ENCODE assay signal across 19 cellular contexts in the genomic region with DNA sequence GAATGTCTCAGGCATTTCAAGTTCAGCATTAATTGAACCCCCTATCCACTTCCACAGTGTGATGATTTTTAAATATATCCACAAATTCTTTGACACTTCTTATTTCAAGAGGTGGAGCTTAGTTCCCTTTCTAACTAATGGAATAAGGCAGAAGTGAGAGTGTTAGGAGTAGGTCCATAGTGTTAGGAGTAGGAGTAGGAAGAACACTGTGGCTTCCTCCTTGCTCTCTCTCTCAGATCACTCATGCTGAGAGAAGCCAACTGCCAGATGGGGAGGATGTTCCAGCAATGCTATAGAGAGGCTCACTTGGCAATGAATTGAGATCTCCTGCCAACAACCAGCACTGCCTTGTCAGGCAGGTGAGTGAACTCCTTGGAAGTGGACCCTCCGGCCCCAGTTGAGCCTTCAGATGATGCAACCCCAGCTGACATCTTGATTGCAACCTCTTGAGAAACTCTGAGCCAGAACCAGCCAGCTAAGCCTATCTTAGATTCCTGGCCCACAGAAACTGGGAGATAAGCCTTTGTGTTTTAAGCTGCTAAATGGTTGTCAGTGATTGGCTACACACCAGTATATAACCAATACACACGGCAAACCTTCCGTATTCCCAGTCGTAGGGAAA.
"Had no signal": no experiment of that assay in that cellular context is flagged by ENCODE, and none has a peak within 500 bp of the region (broad histone marks: within the 10 kb centered on the region; RNA-seq: fewer than 3 reads in every experiment).

No MANE protein-coding gene starts in this region.

- ATAC-seq: activated CD4-positive, CD25-positive, alpha-beta regulatory T cell treated with anti-CD3 and anti-CD28 coated beads, Interleukin-2, amount 50 U/mL, for 24 hours; activated T-cell treated with anti-CD3 and anti-CD28 coated beads, Interleukin-2, amount 50 U/mL, for 72 hours; naive thymus-derived CD8-positive, alpha-beta T cell; psoas muscle; right cardiac atrium; stimulated activated naive CD8-positive, alpha-beta T cell treated with anti-CD3 and anti-CD28 coated beads, Interleukin-15, amount 100 ng/mL, for 72 hours had no signal

- FAIRE-seq: frontal cortex, kidney had no signal

- H3K36me3 ChIP-seq: colonic mucosa, suprapubic skin, transverse colon, vagina had no signal

- H3K4me3 ChIP-seq: ascending aorta, colonic mucosa, psoas muscle, skin epidermis, suprapubic skin, transverse colon, vagina had no signal

- H3K4me1 ChIP-seq: ascending aorta, colonic mucosa, psoas muscle, suprapubic skin, transverse colon, vagina had no signal

- H3K27me3 ChIP-seq: ascending aorta, colonic mucosa, suprapubic skin, transverse colon, vagina had no signal

- H3K9me3 ChIP-seq: ascending aorta, colonic mucosa, psoas muscle, suprapubic skin, transverse colon, vagina had no signal

- DNase-seq: activated CD4-positive, alpha-beta T cell treated with anti-CD3 and anti-CD28 coated beads, Interleukin-2, amount 10 ng/mL, durations not matched to agents 7 days and 5 days; activated CD8-positive, alpha-beta memory T cell treated with anti-CD3 and anti-CD28 coated beads, Interleukin-2, amount 50 U/mL, for 48 hours; activated effector memory CD4-positive, alpha-beta T cell treated with anti-CD3 and anti-CD28 coated beads, Interleukin-2, amount 50 U/mL, for 16 hours; activated T-cell treated with anti-CD3 and anti-CD28 coated beads, Interleukin-2, amount 50 U/mL, for 72 hours; colonic mucosa; head of caudate nucleus; kidney; naive thymus-derived CD8-positive, alpha-beta T cell; psoas muscle; right cardiac atrium; stimulated activated naive CD8-positive, alpha-beta T cell treated with anti-CD3 and anti-CD28 coated beads, Interleukin-15, amount 100 ng/mL, for 72 hours; T1000; transverse colon had no signal

- H3K27ac ChIP-seq: ascending aorta, colonic mucosa, psoas muscle, skin epidermis, suprapubic skin, transverse colon, vagina had no signal
